15 cellular contexts compared by ENCODE assay signal in genomic region chr22:44670220-44670983, GRCh38. TPM values are rescaled to one million over a fixed set of nuclear protein-coding genes. Genes with fewer than 3 reads are reported as not detected.
DNase-seq lines count a peak whose midpoint lies in the region; ATAC-seq and TF ChIP-seq lines count a peak whose summit lies in the region.
"Had no signal": no experiment of that assay in that cellular context is flagged by ENCODE, and none has a peak within 500 bp of the region (broad histone marks: within the 10 kb centered on the region; RNA-seq: fewer than 3 reads in every experiment).

No MANE protein-coding gene starts in this region.

- DNase-seq in Right ventricle myocardium inferior (ENCODE audit: missing footprints) (peak; percentile 22), right atrium auricular region (ENCODE audit: low spot score) (no peak), T-helper 17 cell (no peak), medulla oblongata (ENCODE audit: extremely low spot score) (peak; percentile 40), HK-2 (ENCODE audit: unreplicated experiment) (no peak), BE2C (no peak)
- DNase-seq in stimulated activated effector memory CD8-positive, alpha-beta T cell treated with anti-CD3 and anti-CD28 coated beads, Interleukin-12 subunit alpha, Interleukin-12 subunit beta, amount 100 ng/mL, for 72 hours (ENCODE audit: low spot score in 2 of 2): no peak
- DNase-seq: activated B cell treated with CpG ODN at 0.5 μM for 24 hours, amniotic stem cell, cerebellar nuclear complex, GF-D8, KG1, NCI-H2029 had no signal

- no peaks in the 10 kb centered on the region for H3K9me3 Mint-ChIP-seq in stimulated activated effector memory CD8-positive, alpha-beta T cell treated with anti-CD3 and anti-CD28 coated beads, Interleukin-12 subunit alpha, Interleukin-12 subunit beta, amount 100 ng/mL, for 72 hours
- H3K9me3 Mint-ChIP-seq: activated B cell treated with CpG ODN at 0.5 μM for 24 hours had no signal

- H3K27ac Mint-ChIP-seq in T-helper 17 cell: peak overlapping the region; percentile 59
- peak overlapping the region; percentile 20 for H3K27ac Mint-ChIP-seq in stimulated activated effector memory CD8-positive, alpha-beta T cell treated with anti-CD3 and anti-CD28 coated beads, Interleukin-12 subunit alpha, Interleukin-12 subunit beta, amount 100 ng/mL, for 72 hours
- H3K27ac Mint-ChIP-seq: activated B cell treated with CpG ODN at 0.5 μM for 24 hours had no signal

- H3K4me1 Mint-ChIP-seq in T-helper 17 cell: peaks cover 48% of the 10 kb centered on the region
- H3K4me1 Mint-ChIP-seq in stimulated activated effector memory CD8-positive, alpha-beta T cell treated with anti-CD3 and anti-CD28 coated beads, Interleukin-12 subunit alpha, Interleukin-12 subunit beta, amount 100 ng/mL, for 72 hours: peaks cover 67% of the 10 kb centered on the region

- H3K4me3 ChIP-seq in right atrium auricular region (no peak overlapping the region), BE2C (ENCODE audit: low read depth, low read length) (no peak overlapping the region)
- H3K4me3 ChIP-seq: thoracic aorta had no signal

- H3K36me3 ChIP-seq in right atrium auricular region: no peaks in the 10 kb centered on the region
- no peaks in the 10 kb centered on the region; the same call in 1 of the 2 replicates for H3K36me3 ChIP-seq in BE2C
- H3K36me3 ChIP-seq: thoracic aorta had no signal

- no peaks in the 10 kb centered on the region for H3K9me3 ChIP-seq in right atrium auricular region
- H3K9me3 ChIP-seq in T-helper 17 cell (ENCODE audit: control insufficient read depth, low read length, poor library complexity, severe bottlenecking): no peaks in the 10 kb centered on the region
- H3K9me3 ChIP-seq in BE2C: no peaks in the 10 kb centered on the region
- H3K9me3 ChIP-seq: thoracic aorta had no signal

- intact Hi-C loops in Right ventricle myocardium inferior (cut with DNase I): no loop called here

- peak overlapping the region; percentile 33 for H3K4me3 Mint-ChIP-seq in T-helper 17 cell
- H3K4me3 Mint-ChIP-seq in stimulated activated effector memory CD8-positive, alpha-beta T cell treated with anti-CD3 and anti-CD28 coated beads, Interleukin-12 subunit alpha, Interleukin-12 subunit beta, amount 100 ng/mL, for 72 hours: peak overlapping the region; percentile 72

- TF ChIP-seq CTCF in right atrium auricular region (IDR thresholded peaks at IDR 0.05) (no peak), BE2C (IDR thresholded peaks at IDR 0.05; ENCODE audit: low read depth, low read length) (no peak)

- H3K4me1 ChIP-seq in right atrium auricular region (peaks cover 0 to 27% of the 10 kb centered on the region in 2 donors), BE2C (0 out of 2 replicates have a peak, but pooled peaks cover 6% of the 10 kb centered on the region)

- H3K27me3 Mint-ChIP-seq in T-helper 17 cell: no peaks in the 10 kb centered on the region

- H3K27me3 ChIP-seq in right atrium auricular region (no peaks in the 10 kb centered on the region), BE2C (peaks cover 3% of the 10 kb centered on the region; the same call in 1 of the 2 replicates)

- H3K36me3 Mint-ChIP-seq in T-helper 17 cell (ENCODE audit: low read depth): no peaks in the 10 kb centered on the region
- H3K36me3 Mint-ChIP-seq in stimulated activated effector memory CD8-positive, alpha-beta T cell treated with anti-CD3 and anti-CD28 coated beads, Interleukin-12 subunit alpha, Interleukin-12 subunit beta, amount 100 ng/mL, for 72 hours: peaks cover 6% of the 10 kb centered on the region

- ATAC-seq in Right ventricle myocardium inferior (no peak), T-helper 17 cell (no peak), HG03469 (IDR thresholded peaks at IDR 0.05; ENCODE audit: unreplicated experiment) (no peak)
- ATAC-seq in stimulated activated effector memory CD8-positive, alpha-beta T cell treated with anti-CD3 and anti-CD28 coated beads, Interleukin-12 subunit alpha, Interleukin-12 subunit beta, amount 100 ng/mL, for 72 hours: no peak

- no peak overlapping the region for H3K27ac ChIP-seq in right atrium auricular region
- H3K27ac ChIP-seq: thoracic aorta had no signal

RNA-seq across cellular contexts. Expression of gene PRR5, which starts 31.6 kb away (rescaled TPM):
- total RNA-seq in Right ventricle myocardium inferior (2.9 TPM), right atrium auricular region (10 to 100 TPM; 10.5 to 12.1 TPM), T-helper 17 cell (10 to 100 TPM; 51.8 to 52.2 TPM)
- 8.3 TPM for polyA plus RNA-seq in BE2C (2012; ENCODE audit: insufficient read depth, insufficient read length, low read depth)

Comparison
In these comparisons a context has a peak if more than half of its experiments do, and no peak if none do; other contexts are left out.
1. DNase-seq: peak in Right ventricle myocardium inferior (single experiment) and medulla oblongata (single experiment); none in right atrium auricular region (single experiment), T-helper 17 cell (0 of 3), stimulated activated effector memory CD8-positive, alpha-beta T cell treated with anti-CD3 and anti-CD28 coated beads, Interleukin-12 subunit alpha, Interleukin-12 subunit beta, amount 100 ng/mL, for 72 hours (0 of 2), HK-2 (single experiment) and BE2C (single experiment).
2. RNA of gene PRR5, which starts 31.6 kb away (total RNA-seq): 51.8 to 52.2 TPM in T-helper 17 cell; 10.5 to 12.1 TPM in right atrium auricular region and 2.9 TPM in Right ventricle myocardium inferior (single experiment); every median in the first group is over 4 times any median in the second.